ENCODE assay signal across 17 cellular contexts in genomic region chr10:122477436-122477835, GRCh38. TPM values are rescaled to one million over a fixed set of nuclear protein-coding genes. Genes with fewer than 3 reads are reported as not detected.
A peak's percentile ranks its signal among the peaks of the same experiment; 100 is the strongest.
DNase-seq lines count a peak whose midpoint lies in the region; ATAC-seq, FAIRE-seq and TF ChIP-seq lines count a peak whose summit lies in the region.
"Had no signal": no experiment of that assay in that cellular context is flagged by ENCODE, and none has a peak within 500 bp of the region (broad histone marks: within the 10 kb centered on the region; RNA-seq: fewer than 3 reads in every experiment).

No MANE protein-coding gene starts in this region.

- no peaks in the 10 kb centered on the region for H4K20me1 ChIP-seq in H1 (replicated peaks in 1 of 2; ENCODE audit: control insufficient read depth in 1 of 2, insufficient read depth in 2 of 2, low read length in 2 of 2)

- H3K9me3 ChIP-seq in H1 (ENCODE audit: insufficient read depth in 2 of 2, low read depth in 1 of 2, low read length in 1 of 2) (peaks cover 0 to 5% of the 10 kb centered on the region in 2 experiments; a peak in 1 of 4 replicates), vagina (no peaks in the 10 kb centered on the region)
- H3K9me3 ChIP-seq: BE2C had no signal

- H3K4me1 ChIP-seq in H1 (replicated peaks in 1 of 4; ENCODE audit: control insufficient read depth in 3 of 4, insufficient read depth in 4 of 4, low read length in 3 of 4) (peaks cover 7 to 28% (median 17%) of the 10 kb centered on the region in 4 experiments), vagina (peaks cover 37% of the 10 kb centered on the region)
- H3K4me1 ChIP-seq: BE2C had no signal

- no peak overlapping the region for H3K4me2 ChIP-seq in H1 (ENCODE audit: insufficient read depth in 1 of 2, low read depth in 2 of 2, low read length in 2 of 2)

- no peak overlapping the region for H2BK120ac ChIP-seq in H1 (replicated peaks; ENCODE audit: low read depth, low read length)

- no peak overlapping the region for H3K56ac ChIP-seq in H1 (replicated peaks; ENCODE audit: insufficient read length, low read depth, low read length)

- no peaks in the 10 kb centered on the region for H3K9me3 Mint-ChIP-seq in osteocyte (ENCODE audit: unreplicated experiment)
- no peaks in the 10 kb centered on the region for H3K9me3 Mint-ChIP-seq in activated T-helper 1 cell treated with anti-CD3 and anti-CD28 coated beads, Interleukin-12 subunit alpha, Interleukin-12 subunit beta, Interleukin-2, Interleukin-4 antibody, amounts not matched to agents 30 ng/mL and 10 ng/mL and 1 ng/mL, durations not matched to agents 14 hours and 24 hours and 36 hours

- H3K27me3 Mint-ChIP-seq in osteocyte (ENCODE audit: unreplicated experiment) = no peaks in the 10 kb centered on the region
- H3K27me3 Mint-ChIP-seq in activated T-helper 1 cell treated with anti-CD3 and anti-CD28 coated beads, Interleukin-12 subunit alpha, Interleukin-12 subunit beta, Interleukin-2, Interleukin-4 antibody, amounts not matched to agents 30 ng/mL and 10 ng/mL and 1 ng/mL, durations not matched to agents 14 hours and 24 hours and 36 hours (ENCODE audit: insufficient read depth) = peaks cover 20% of the 10 kb centered on the region

- CTCF ChIA-PET in H1 (lab: Charles Lee; ENCODE audit: partially characterized antibody) = interaction anchor here (0.8 to 2.1 kb wide), 3 partner anchors 9 to 89 kb away, joined by 3 to 5 read pairs (median 3); no protein-coding TSS in a partner anchor

- H3K27ac ChIP-seq in angular gyrus (ENCODE audit: low read depth, low read length) (peak overlapping the region; percentile 89), H1 (ENCODE audit: low read depth, low read length) (no peak overlapping the region), vagina (peak overlapping the region; percentile 5)

- H2AFZ ChIP-seq in H1 (ENCODE audit: low read length) = no peak overlapping the region

- 88% methylated on average over 5 of the region's 5 CpGs; no CpG with 5 or more reads in 1 of the 2 experiments for WGBS in H1 (ENCODE audit: extremely low coverage in 1 of 2, insufficient coverage in 1 of 2, insufficient read length in 1 of 2, insufficient replicate concordance in 2 of 2, low coverage in 1 of 2, low lambda C conversion rate in 2 of 2, missing lambda C conversion rate in 1 of 2), 2 experiments

- TF ChIP-seq POLR2A in H1 (IDR thresholded peaks at IDR 0.05; ENCODE audit: control extremely low read depth in 1 of 2, low read depth in 2 of 2, low read length in 2 of 2) (no peak), vagina (IDR thresholded peaks at IDR 0.05) (no peak)

- H2BK5ac ChIP-seq in H1 (ENCODE audit: low read depth, low read length) = no peak overlapping the region

- no peak overlapping the region for H3K9ac ChIP-seq in H1 (replicated peaks in 1 of 4; ENCODE audit: extremely low read depth in 1 of 4, low read depth in 3 of 4, low read length in 3 of 4)

- DNase-seq in H1 (ENCODE audit: low read depth in 1 of 2, low spot score in 2 of 2) (no peak), osteocyte (ENCODE audit: extremely low spot score, unreplicated experiment) (no peak), vagina (ENCODE audit: extremely low spot score in 2 of 2) (no peak), NCI-H2171 treated with DMSO at 0.1 percent for 48 hours (lab: John Stamatoyannopoulos, UW) (no peak)
- no peak for DNase-seq in activated T-helper 1 cell treated with anti-CD3 and anti-CD28 coated beads, Interleukin-12 subunit alpha, Interleukin-12 subunit beta, Interleukin-2, Interleukin-4 antibody, amounts not matched to agents 30 ng/mL and 10 ng/mL and 1 ng/mL, durations not matched to agents 14 hours and 24 hours and 36 hours (ENCODE audit: low spot score)
- DNase-seq: BE2C; CD8-positive, alpha-beta T cell; H7; Karpas-422; MM.1S; NCI-H1105 treated with DMSO at 0.1 percent for 48 hours; NCI-H187; NCI-H446 treated with DMSO at 0.1 percent for 48 hours had no signal

- no peaks in the 10 kb centered on the region for H3K79me1 ChIP-seq in H1 (ENCODE audit: low read depth, low read length)

- TF ChIP-seq CTCF in H1 (IDR thresholded peaks at IDR 0.05; ENCODE audit: control extremely low read depth in 1 of 3, insufficient read depth in 1 of 3, low read depth in 1 of 3, low read length in 3 of 3) (no peak), osteocyte (IDR thresholded peaks at IDR 0.05) (no peak), vagina (IDR thresholded peaks at IDR 0.05) (no peak)

- POLR2A ChIA-PET in H1 (lab: Charles Lee; ENCODE audit: partially characterized antibody) = no interaction called here

- H4K5ac ChIP-seq in H1 (ENCODE audit: insufficient read length, low read depth, low read length) = no peak overlapping the region

- TF ChIP-seq RAD21 in H1 (IDR thresholded peaks at IDR 0.05 in 1 of 2, conservative IDR thresholded peaks at IDR 0.05 in 1 of 2; ENCODE audit: low read depth in 2 of 2, low read length in 2 of 2) = no peak

- peak overlapping the region; percentile 28 for H3K18ac ChIP-seq in H1 (ENCODE audit: extremely low read depth, low read length)

- H3K36me3 Mint-ChIP-seq in osteocyte (ENCODE audit: unreplicated experiment) = peaks cover 34% of the 10 kb centered on the region
- H3K36me3 Mint-ChIP-seq in activated T-helper 1 cell treated with anti-CD3 and anti-CD28 coated beads, Interleukin-12 subunit alpha, Interleukin-12 subunit beta, Interleukin-2, Interleukin-4 antibody, amounts not matched to agents 30 ng/mL and 10 ng/mL and 1 ng/mL, durations not matched to agents 14 hours and 24 hours and 36 hours (ENCODE audit: low read depth) = no peaks in the 10 kb centered on the region
- H3K36me3 Mint-ChIP-seq: CD8-positive, alpha-beta T cell had no signal

- no peak overlapping the region for H4K91ac ChIP-seq in H1 (replicated peaks; ENCODE audit: insufficient read length, low read length)

- H3K23ac ChIP-seq in H1 (ENCODE audit: insufficient read length) = no peak overlapping the region

- TF ChIP-seq EP300 in H1 (IDR thresholded peaks at IDR 0.05; ENCODE audit: borderline replicate concordance in 1 of 2, low read depth in 2 of 2, low read length in 2 of 2) = no peak

- H3K4me3 Mint-ChIP-seq in osteocyte (ENCODE audit: unreplicated experiment) = no peak overlapping the region
- H3K4me3 Mint-ChIP-seq in activated T-helper 1 cell treated with anti-CD3 and anti-CD28 coated beads, Interleukin-12 subunit alpha, Interleukin-12 subunit beta, Interleukin-2, Interleukin-4 antibody, amounts not matched to agents 30 ng/mL and 10 ng/mL and 1 ng/mL, durations not matched to agents 14 hours and 24 hours and 36 hours = no peak overlapping the region
- H3K4me3 Mint-ChIP-seq: CD8-positive, alpha-beta T cell had no signal

- no peak overlapping the region for H2BK20ac ChIP-seq in H1 (ENCODE audit: low read length)

- H3K4ac ChIP-seq in H1 (replicated peaks; ENCODE audit: insufficient read length, low read depth, low read length) = no peak overlapping the region

- no peak for FAIRE-seq in H1 (lab: Jason Lieb, UNC)
- FAIRE-seq: RCC 7860 had no signal

- H3K27ac Mint-ChIP-seq in osteocyte (ENCODE audit: unreplicated experiment) = peak overlapping the region; percentile 52
- no peak overlapping the region for H3K27ac Mint-ChIP-seq in activated T-helper 1 cell treated with anti-CD3 and anti-CD28 coated beads, Interleukin-12 subunit alpha, Interleukin-12 subunit beta, Interleukin-2, Interleukin-4 antibody, amounts not matched to agents 30 ng/mL and 10 ng/mL and 1 ng/mL, durations not matched to agents 14 hours and 24 hours and 36 hours
- H3K27ac Mint-ChIP-seq: CD8-positive, alpha-beta T cell had no signal

- H3K4me3 ChIP-seq in H1 (ENCODE audit: extremely low read depth in 1 of 4, insufficient read depth in 2 of 4, low read depth in 3 of 4, low read length in 4 of 4) (no peak overlapping the region), vagina (no peak overlapping the region)

- H4K8ac ChIP-seq in H1 (ENCODE audit: extremely low read depth, insufficient read depth, low read length) = no peak overlapping the region

- ATAC-seq in GM19463 (IDR thresholded peaks at IDR 0.05; ENCODE audit: unreplicated experiment) = no peak
- ATAC-seq: CD8-positive, alpha-beta T cell had no signal

- no peaks in the 10 kb centered on the region for H3K23me2 ChIP-seq in H1 (ENCODE audit: low read depth, low read length)

- H3K79me2 ChIP-seq in H1 (ENCODE audit: control insufficient read depth in 1 of 2, insufficient read depth in 2 of 2, low read length in 2 of 2) = no peaks in the 10 kb centered on the region

- intact Hi-C loops in vagina (cut with DNase I) = no loop called here
- intact Hi-C loops in activated T-helper 1 cell treated with anti-CD3 and anti-CD28 coated beads, Interleukin-12 subunit alpha, Interleukin-12 subunit beta, Interleukin-2, Interleukin-4 antibody, amounts not matched to agents 30 ng/mL and 10 ng/mL and 1 ng/mL, durations not matched to agents 14 hours and 24 hours and 36 hours (cut with micrococcal nuclease) = no loop called here

- no peaks in the 10 kb centered on the region for H3K27me3 ChIP-seq in H1 (replicated peaks in 1 of 4; ENCODE audit: control insufficient read depth in 3 of 4, extremely low read depth in 1 of 4, insufficient read depth in 3 of 4, low read length in 3 of 4)
- H3K27me3 ChIP-seq in vagina = no peaks in the 10 kb centered on the region
- H3K27me3 ChIP-seq: BE2C had no signal

- peak overlapping the region; percentile 15; the same call in 1 of the 2 replicates for H2AK5ac ChIP-seq in H1 (ENCODE audit: low read depth, low read length)

- H3K36me3 ChIP-seq in H1 (ENCODE audit: control insufficient read depth in 2 of 4, insufficient read depth in 4 of 4, low read length in 3 of 4) = no peaks in the 10 kb centered on the region
- H3K36me3 ChIP-seq in vagina = no peaks in the 10 kb centered on the region
- H3K36me3 ChIP-seq: BE2C had no signal

- H3K14ac ChIP-seq in H1 (ENCODE audit: insufficient read length) = no peak overlapping the region

- H3K4me1 Mint-ChIP-seq in osteocyte (ENCODE audit: unreplicated experiment) = peaks cover 65% of the 10 kb centered on the region
- no peaks in the 10 kb centered on the region for H3K4me1 Mint-ChIP-seq in activated T-helper 1 cell treated with anti-CD3 and anti-CD28 coated beads, Interleukin-12 subunit alpha, Interleukin-12 subunit beta, Interleukin-2, Interleukin-4 antibody, amounts not matched to agents 30 ng/mL and 10 ng/mL and 1 ng/mL, durations not matched to agents 14 hours and 24 hours and 36 hours (ENCODE audit: low read depth)

- H2BK15ac ChIP-seq in H1 (ENCODE audit: low read length) = no peak overlapping the region

- peak overlapping the region; percentile 75; the same call in 1 of the 2 replicates for H2BK12ac ChIP-seq in H1 (ENCODE audit: low read depth, low read length)

RNA-seq across cellular contexts. Expression of gene HTRA1, which starts 16.1 kb away (rescaled TPM):
- 15.8 and 16.5 TPM in 2 replicates for total RNA-seq in H1 (2021; fragmentation: NEBNext Ultra II Directional; extraction: Animal tissue kit (Norgen Biotek cat#: 25700))
- 10.9 and 20.1 TPM in 2 replicates for polyA plus RNA-seq in H1 (2011; rRNA removed)
- polyA plus RNA-seq in H1 (2011; cell fraction: cytosol; rRNA removed) = 13.2 TPM
- polyA plus RNA-seq in H1 (2011; cell fraction: nucleus; rRNA removed) = 14.4 TPM
- 18.2 to 21.1 TPM (median 19.7 TPM) in 4 replicates for polyA plus RNA-seq in H1 (2012, experiment 1 of 2)
- 17.5 TPM for polyA plus RNA-seq in H1 (2012, experiment 2 of 2)
- 22.0 TPM for polyA plus RNA-seq in H1 (2013, experiment 1 of 2)
- polyA plus RNA-seq in H1 (2013, experiment 2 of 2) = 21.8 TPM
- 7.5 and 11.1 TPM in 2 replicates for polyA minus RNA-seq in H1 (2011; rRNA and poly(A)+ RNA removed)
- polyA minus RNA-seq in H1 (2011; cell fraction: cytosol; rRNA and poly(A)+ RNA removed) = 5.9 TPM
- 3.9 TPM for polyA minus RNA-seq in H1 (2011; cell fraction: nucleus; rRNA and poly(A)+ RNA removed)
- total RNA-seq in osteocyte = 1,546 and 1,638 TPM in 2 replicates
- 116 TPM for total RNA-seq in vagina
- total RNA-seq in activated T-helper 1 cell treated with anti-CD3 and anti-CD28 coated beads, Interleukin-12 subunit alpha, Interleukin-12 subunit beta, Interleukin-2, Interleukin-4 antibody, amounts not matched to agents 30 ng/mL and 10 ng/mL and 1 ng/mL, durations not matched to agents 14 hours and 24 hours and 36 hours = not detected in 2 replicates
- total RNA-seq: CD8-positive, alpha-beta T cell had no signal

RNA-seq across cellular contexts. Expression of gene ARMS2, which starts 23.0 kb away (rescaled TPM):
- not detected in 2 replicates for total RNA-seq in H1 (2021; fragmentation: NEBNext Ultra II Directional; extraction: Animal tissue kit (Norgen Biotek cat#: 25700))
- not detected in 2 replicates for polyA plus RNA-seq in H1 (2011; rRNA removed)
- not detected for polyA plus RNA-seq in H1 (2011; cell fraction: cytosol; rRNA removed)
- polyA plus RNA-seq in H1 (2011; cell fraction: nucleus; rRNA removed) = not detected
- not detected in 4 replicates for polyA plus RNA-seq in H1 (2012, experiment 1 of 2)
- polyA plus RNA-seq in H1 (2012, experiment 2 of 2) = not detected
- not detected for polyA plus RNA-seq in H1 (2013, experiment 1 of 2)
- polyA plus RNA-seq in H1 (2013, experiment 2 of 2) = not detected
- not detected in 2 replicates for polyA minus RNA-seq in H1 (2011; rRNA and poly(A)+ RNA removed)
- polyA minus RNA-seq in H1 (2011; cell fraction: cytosol; rRNA and poly(A)+ RNA removed) = not detected
- polyA minus RNA-seq in H1 (2011; cell fraction: nucleus; rRNA and poly(A)+ RNA removed) = not detected
- total RNA-seq in osteocyte = not detected in 2 replicates
- not detected for total RNA-seq in vagina
- total RNA-seq in activated T-helper 1 cell treated with anti-CD3 and anti-CD28 coated beads, Interleukin-12 subunit alpha, Interleukin-12 subunit beta, Interleukin-2, Interleukin-4 antibody, amounts not matched to agents 30 ng/mL and 10 ng/mL and 1 ng/mL, durations not matched to agents 14 hours and 24 hours and 36 hours = not detected in 2 replicates
- total RNA-seq: CD8-positive, alpha-beta T cell; H7 had no signal
- polyA plus RNA-seq: AG04450 had no signal

Comparison
In these comparisons a context has a peak if more than half of its experiments do, and no peak if none do; other contexts are left out.
1. RNA of gene HTRA1, which starts 16.1 kb away (total RNA-seq): 1,546 to 1,638 TPM in osteocyte, 116 TPM in vagina (single experiment) and 15.8 to 16.5 TPM in H1; not detected in activated T-helper 1 cell treated with anti-CD3 and anti-CD28 coated beads, Interleukin-12 subunit alpha, Interleukin-12 subunit beta, Interleukin-2, Interleukin-4 antibody, amounts not matched to agents 30 ng/mL and 10 ng/mL and 1 ng/mL, durations not matched to agents 14 hours and 24 hours and 36 hours; every median in the first group is over 10 times any median in the second.